In genomic region chr3:150603090-150603887, GRCh38 we compare ENCODE assay signal across 8 cellular contexts. TPM values are rescaled to one million over a fixed set of nuclear protein-coding genes. Genes with fewer than 3 reads are reported as not detected.
DNase-seq lines count a peak whose midpoint lies in the region; ATAC-seq and TF ChIP-seq lines count a peak whose summit lies in the region.

Gene SELENOT (plus strand): TSS chr3:150603321. CDS start chr3:150603363, 42 bp downstream.

- POLR2A ChIA-PET in T-cell (lab: Charles Lee) = interaction anchor here (0.6 to 1.9 kb wide), 13 partner anchors 11 to 261 kb away, joined by 3 to 27 read pairs (median 3); partner anchors contain the start of genes EIF2A (in 1 of the 2), ERICH6 (in 1 of the 2), SERP1 (in 1 of the 2) and SIAH2 (in 1 of the 2)

- H3K4me3 Mint-ChIP-seq in T-cell = peak within 1 kb of the TSS; percentile 98 to 99 (median 99)

- no peaks in the 10 kb centered on the region for H3K27me3 Mint-ChIP-seq in T-cell

- no peaks in the 10 kb centered on the region for H3K27me3 ChIP-seq in heart left ventricle
- no peaks in the 10 kb centered on the region for H3K27me3 ChIP-seq in upper lobe of left lung

- peaks cover 23% of the 10 kb centered on the region for H3K36me3 Mint-ChIP-seq in T-cell

- H3K4me3 ChIP-seq in GM12875 (ENCODE audit: low read depth, low read length) = peak within 1 kb of the TSS; percentile 89
- H3K4me3 ChIP-seq in heart left ventricle = peak within 1 kb of the TSS; percentile 60 to 96 (median 79)
- H3K4me3 ChIP-seq in upper lobe of left lung = peak within 1 kb of the TSS; percentile 65 to 85 (median 70)

- intact Hi-C loops in heart left ventricle (cut with DNase I) = loop anchor here in 9 of 10 donors (2.0 to 10.0 kb wide), 8 partner anchors 56 to 162 kb away; partner anchors contain the start of genes ERICH6 (in 7 of the 9), EIF2A (in 5 of the 9), SERP1 (in 5 of the 9) and SIAH2 (in 3 of the 9)
- intact Hi-C loops in posterior cingulate gyrus (cut with DNase I) = loop anchor here (1.0 to 5.0 kb wide), 3 partner anchors 57 to 159 kb away; partner anchors contain the start of genes EIF2A, ERICH6, SERP1 and SIAH2

- no peaks in the 10 kb centered on the region for H3K9me3 Mint-ChIP-seq in T-cell

- ATAC-seq in HG02798 (IDR thresholded peaks at IDR 0.05; ENCODE audit: poor library complexity, unreplicated experiment) (peak; percentile 69), T-cell (replicated peaks in 1 of 4) (peak; percentile 83 to 88 (median 85)), heart left ventricle (peak; percentile 93 to 97 (median 97)), upper lobe of left lung (ENCODE audit: low FRiP score in 2 of 2) (peak; percentile 97)

- H3K4me1 ChIP-seq in heart left ventricle (peaks cover 0 to 66% (median 38%) of the 10 kb centered on the region in 12 donors), upper lobe of left lung (peaks cover 30 to 43% (median 33%) of the 10 kb centered on the region in 4 donors)

- TF ChIP-seq EP300 in upper lobe of left lung (IDR thresholded peaks at IDR 0.05) = peak in 1 of 4 donors; percentile 9

- peaks cover 64 to 74% (median 72%) of the 10 kb centered on the region in 3 donors for H3K4me1 Mint-ChIP-seq in T-cell

- CTCF ChIA-PET in T-cell (lab: Charles Lee) = interaction anchor here (0.6 to 1.5 kb wide), 8 partner anchors 10 to 163 kb away, joined by 3 to 8 read pairs (median 4); no protein-coding TSS in a partner anchor

- peak; percentile 67 to 84 for TF ChIP-seq POLR2A in heart left ventricle (IDR thresholded peaks at IDR 0.05)
- TF ChIP-seq POLR2A in upper lobe of left lung (IDR thresholded peaks at IDR 0.05) = peak; percentile 45 to 99 (median 95)

- peak within 1 kb of the TSS; percentile 77 for H3K27ac ChIP-seq in adipose tissue (ENCODE audit: low read depth, low read length)
- peak within 1 kb of the TSS; percentile 82 to 99 (median 92) for H3K27ac ChIP-seq in heart left ventricle
- H3K27ac ChIP-seq in upper lobe of left lung = peak within 1 kb of the TSS; percentile 91 to 99 (median 98)

- peak within 1 kb of the TSS; percentile 98 to 99 for H3K27ac Mint-ChIP-seq in T-cell

- H3K9me3 ChIP-seq in heart left ventricle (no peaks in the 10 kb centered on the region), upper lobe of left lung (no peaks in the 10 kb centered on the region)

- TF ChIP-seq CTCF in GM12875 (IDR thresholded peaks at IDR 0.05; ENCODE audit: borderline replicate concordance, insufficient read depth, low read depth, low read length) (no peak), heart left ventricle (IDR thresholded peaks at IDR 0.05) (peak in 11 of 12 donors; percentile 14 to 56 (median 28)), upper lobe of left lung (IDR thresholded peaks at IDR 0.05) (peak in 4 of 6 experiments; percentile 34 to 83 (median 60))

- peak; percentile 82 for DNase-seq in NCI-H1436 treated with DMSO at 0.1 percent for 48 hours (lab: John Stamatoyannopoulos, UW)
- peak; percentile 84 to 95 (median 91) for DNase-seq in T-cell
- peak; percentile 94 to 98 (median 96) for DNase-seq in heart left ventricle
- peak; percentile 83 to 98 (median 87) for DNase-seq in posterior cingulate gyrus
- DNase-seq in upper lobe of left lung = peak; percentile 94 to 99

- WGBS in adipose tissue, 3 donors = 0% methylated on average over 64 of the region's 64 CpGs
- WGBS in heart left ventricle, 4 donors = 0% methylated on average over 49 to 64 of the region's 64 CpGs
- 0 to 1% methylated on average over 20 to 57 of the region's 64 CpGs for WGBS in upper lobe of left lung, 2 donors

- H3K36me3 ChIP-seq in heart left ventricle (peaks cover 0 to 9% (median 3%) of the 10 kb centered on the region in 9 donors), upper lobe of left lung (peaks cover 0 to 4% (median 0%) of the 10 kb centered on the region in 4 donors)

RNA-seq across cellular contexts. Expression of gene SELENOT, which starts in this region (rescaled TPM):
- total RNA-seq in T-cell = 10 to 100 TPM; 64.1 to 85.9 (median 70.3) TPM
- polyA plus RNA-seq in adipose tissue = 10 to 100 TPM; 46.2 to 90.4 (median 57.5) TPM
- 100 to 1,000 TPM in 2 of 9 donors, 10 to 100 TPM in 7; 62.7 to 103 (median 80.1) TPM for total RNA-seq in heart left ventricle
- 100 to 1,000 TPM in 1 of 2 donors, 10 to 100 TPM in 1; 19.4 to 120 TPM for polyA plus RNA-seq in heart left ventricle
- 100 to 1,000 TPM in 2 of 6 donors, 10 to 100 TPM in 3, 1 to 10 TPM in 1; 9.4 to 120 (median 90.2) TPM for total RNA-seq in upper lobe of left lung

Comparison
In these comparisons a context has a peak if more than half of its experiments do, and no peak if none do; other contexts are left out.
1. Peak in every context shown above with its lines: DNase-seq, ATAC-seq, H3K4me3 ChIP-seq and H3K27ac ChIP-seq.